ENCODE assay signal across 22 cellular contexts in the genomic region with DNA sequence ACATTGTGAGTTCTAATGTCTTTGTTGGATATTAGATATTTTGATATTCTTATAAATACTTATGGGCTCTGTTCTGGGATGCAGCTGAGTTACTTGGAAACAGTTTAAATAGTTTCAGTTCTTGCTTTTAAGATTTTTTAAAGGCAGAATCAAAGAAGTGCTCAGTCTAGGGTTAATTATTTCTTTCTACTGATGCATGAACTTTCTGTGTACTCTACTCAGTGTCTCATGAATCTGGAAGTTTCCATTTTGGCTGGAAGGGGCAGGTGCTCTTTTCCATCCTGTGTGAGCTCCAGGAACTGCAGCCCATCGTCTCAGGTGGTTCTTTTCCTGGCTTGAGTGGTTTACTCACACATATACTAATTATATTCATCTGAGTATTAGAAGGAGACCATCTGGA.
A peak's percentile ranks its signal among the peaks of the same experiment; 100 is the strongest.
DNase-seq lines count a peak whose midpoint lies in the region; ATAC-seq and TF ChIP-seq lines count a peak whose summit lies in the region.
"Had no signal": no experiment of that assay in that cellular context is flagged by ENCODE, and none has a peak within 500 bp of the region (broad histone marks: within the 10 kb centered on the region; RNA-seq: fewer than 3 reads in every experiment).

No MANE protein-coding gene starts in this region.

- DNase-seq in MM.1S (no peak), ACHN (no peak), gastrocnemius medialis (no peak)
- DNase-seq: activated CD4-positive, CD25-positive, alpha-beta regulatory T cell treated with anti-CD3 and anti-CD28 coated beads, Interleukin-2, amount 50 U/mL, for 72 hours; activated CD8-positive, alpha-beta T cell treated with anti-CD3 and anti-CD28 coated beads, Interleukin-2, amount 10 ng/mL, durations not matched to agents 7 days and 5 days; activated gamma-delta T cell; colonic mucosa; hypothalamus; Kasumi-1; lower lobe of right lung; mucosa of descending colon; NCI-H187; NCI-H2227 treated with DMSO at 0.1 percent for 48 hours; posterior cingulate gyrus; SIG-M5; T-cell had no signal

- H3K9me3 ChIP-seq in MM.1S (replicated peaks; ENCODE audit: insufficient read depth, low read length) (no peaks in the 10 kb centered on the region), gastrocnemius medialis (no peaks in the 10 kb centered on the region)
- H3K9me3 ChIP-seq: colonic mucosa, esophagus muscularis mucosa, lower lobe of right lung, mucosa of descending colon had no signal

- H3K36me3 ChIP-seq in MM.1S (replicated peaks; ENCODE audit: insufficient read depth, low read length) (no peaks in the 10 kb centered on the region), gastrocnemius medialis (no peaks in the 10 kb centered on the region)
- H3K36me3 ChIP-seq: colonic mucosa, esophagus muscularis mucosa, lower lobe of right lung had no signal

- no peak for TF ChIP-seq POLR2A in gastrocnemius medialis (IDR thresholded peaks at IDR 0.05)

- H3K4me2 ChIP-seq in MM.1S (ENCODE audit: low read depth, low read length) = peak overlapping the region; percentile 18; the same call in 1 of the 2 replicates

- H3K4me1 ChIP-seq in MM.1S (ENCODE audit: low read length) (peaks cover 6% of the 10 kb centered on the region; the same call in 1 of the 2 replicates), gastrocnemius medialis (no peaks in the 10 kb centered on the region)
- H3K4me1 ChIP-seq: colonic mucosa, esophagus muscularis mucosa, lower lobe of right lung had no signal

- H3F3A ChIP-seq in MM.1S (ENCODE audit: insufficient read depth, low read length) = peaks cover 3% of the 10 kb centered on the region; the same call in 1 of the 2 replicates

- no peaks in the 10 kb centered on the region for H3K9me2 ChIP-seq in MM.1S (replicated peaks; ENCODE audit: insufficient read depth, low read length)

- no peak for TF ChIP-seq CTCF in MM.1S (IDR thresholded peaks at IDR 0.05; ENCODE audit: low read length)
- TF ChIP-seq CTCF in gastrocnemius medialis (IDR thresholded peaks at IDR 0.05 in 4 of 5, conservative IDR thresholded peaks at IDR 0.05 in 1 of 5) = no peak

- ATAC-seq in GM18517 (IDR thresholded peaks at IDR 0.05; ENCODE audit: unreplicated experiment) (peak; percentile 49), GM19438 (IDR thresholded peaks at IDR 0.05; ENCODE audit: low read depth, unreplicated experiment) (peak; percentile 66), HG02938 (IDR thresholded peaks at IDR 0.05; ENCODE audit: unreplicated experiment) (peak; percentile 47), HG02970 (IDR thresholded peaks at IDR 0.05; ENCODE audit: low FRiP score, unreplicated experiment) (no peak), gastrocnemius medialis (no peak)
- ATAC-seq: activated CD8-positive, alpha-beta T cell treated with anti-CD3 and anti-CD28 coated beads, Interleukin-2, amount 10 ng/mL, durations not matched to agents 7 days and 5 days; lower lobe of right lung; mucosa of descending colon; Panc1; T-cell had no signal

- H3K27me3 ChIP-seq in MM.1S (replicated peaks; ENCODE audit: insufficient read depth, low read length) (no peaks in the 10 kb centered on the region), gastrocnemius medialis (peaks cover 0 to 3% (median 0%) of the 10 kb centered on the region in 3 donors)
- H3K27me3 ChIP-seq: colonic mucosa had no signal

- peak overlapping the region; percentile 16; the same call in 1 of the 2 replicates for H3K27ac ChIP-seq in MM.1S (ENCODE audit: low read length)
- no peak overlapping the region for H3K27ac ChIP-seq in gastrocnemius medialis
- H3K27ac ChIP-seq: colonic mucosa, esophagus muscularis mucosa, lower lobe of right lung had no signal

- no peaks in the 10 kb centered on the region for H4K20me1 ChIP-seq in MM.1S (ENCODE audit: insufficient read depth, low read length)

- no peak overlapping the region for H3K9ac ChIP-seq in MM.1S (ENCODE audit: low read length)

- H3K79me2 ChIP-seq in MM.1S (ENCODE audit: low read length) = no peaks in the 10 kb centered on the region

- no peak overlapping the region for H3K4me3 ChIP-seq in MM.1S (ENCODE audit: low read length)
- H3K4me3 ChIP-seq in gastrocnemius medialis = no peak overlapping the region
- H3K4me3 ChIP-seq: colonic mucosa, esophagus muscularis mucosa, lower lobe of right lung, mucosa of descending colon had no signal

- in situ Hi-C loops in ACHN (cut with HindIII; ENCODE audit: low pct_ligation_motif_present, low pct_unique_long_range_greater_than_20kb, low sequenced_read_pairs) (no loop called here), gastrocnemius medialis (cut with MboI; ENCODE audit: low sequenced_read_pairs in 4 of 4) (loop anchor here (5.0 to 25.0 kb wide), 3 partner anchors 1375 to 1387 kb away; no protein-coding TSS in a partner anchor)

- H2AFZ ChIP-seq in MM.1S (ENCODE audit: low read length) = 0 out of 2 replicates have a peak overlapping the region, but pooled peaks have one; percentile 38

- intact Hi-C loops in gastrocnemius medialis (cut with DNase I; ENCODE audit: low total_unique reads) = no loop called here

Comparison
In these comparisons a context has a peak if more than half of its experiments do, and no peak if none do; other contexts are left out.
1. ATAC-seq: peak in GM18517 (single experiment), GM19438 (single experiment) and HG02938 (single experiment); none in HG02970 (single experiment) and gastrocnemius medialis (0 of 2).